ENCODE assay signal across 8 cellular contexts in genomic region chr12:57521475-57522018, GRCh38. TPM values are rescaled to one million over a fixed set of nuclear protein-coding genes. Genes with fewer than 3 reads are reported as not detected.
DNase-seq lines count a peak whose midpoint lies in the region; ATAC-seq, FAIRE-seq and TF ChIP-seq lines count a peak whose summit lies in the region.

No MANE protein-coding gene starts in this region.

- peaks cover 2% of the 10 kb centered on the region for H3K9me1 ChIP-seq in keratinocyte (ENCODE audit: control insufficient read depth, extremely low read depth, insufficient read depth, low read length)

- peak overlapping the region; percentile 92 for H3K27ac Mint-ChIP-seq in GM23338

- in situ Hi-C loops in astrocyte of the spinal cord (cut with HindIII; ENCODE audit: low sequenced_read_pairs) = no loop called here

- H2AFZ ChIP-seq in GM23338 = 0 out of 2 replicates have a peak overlapping the region, but pooled peaks have one; percentile 41
- H2AFZ ChIP-seq in OCI-LY7 (ENCODE audit: low read length) = peak overlapping the region; percentile 54; the same call in 1 of the 2 replicates
- no peak overlapping the region for H2AFZ ChIP-seq in keratinocyte (ENCODE audit: control insufficient read depth, low read length)

- dilution Hi-C loops in keratinocyte (cut with MboI; ENCODE audit: extremely low pct_ligation_motif_present, low sequenced_read_pairs) = no loop called here

- BruUV-seq in OCI-LY7 (replicated peaks; lab: Mats Ljungman, UMichigan) = no TSS peak

- peak overlapping the region; percentile 86 for H3K4me2 ChIP-seq in GM23338
- H3K4me2 ChIP-seq in OCI-LY7 (ENCODE audit: low read length) = peak overlapping the region; percentile 94
- H3K4me2 ChIP-seq in keratinocyte (ENCODE audit: control insufficient read depth, extremely low read depth, insufficient read depth, low read depth, low read length) = peak overlapping the region; percentile 69

- H3K4me3 ChIP-seq in GM23338 (peak overlapping the region; percentile 82), OCI-LY7 (ENCODE audit: low read depth, low read length, poor library complexity, severe bottlenecking) (peak overlapping the region; percentile 83), astrocyte of the spinal cord (ENCODE audit: low read depth, low read length) (no peak overlapping the region), keratinocyte (ENCODE audit: control insufficient read depth in 2 of 3, extremely low read depth in 1 of 3, insufficient read depth in 2 of 3, low read depth in 1 of 3, low read length in 3 of 3) (peak overlapping the region in 1 of 3 experiments; percentile 12), spleen (peak overlapping the region in 6 of 8 donors; percentile 60 to 89 (median 74))

- H3K79me2 ChIP-seq in GM23338 (replicated peaks; ENCODE audit: insufficient read depth) = peaks cover 33% of the 10 kb centered on the region
- H3K79me2 ChIP-seq in OCI-LY7 (ENCODE audit: insufficient read depth, low read depth, low read length) = peaks cover 44% of the 10 kb centered on the region
- peaks cover 45% of the 10 kb centered on the region for H3K79me2 ChIP-seq in keratinocyte (ENCODE audit: control insufficient read depth, insufficient read depth, low read length)

- POLR2A ChIA-PET in OCI-LY7 (lab: Charles Lee) = interaction anchor here (0.7 to 1.2 kb wide), 3 partner anchors 26 to 110 kb away, joined by 3 to 5 read pairs (median 4); partner anchors contain the start of genes ARHGAP9 and DCTN2

- H4K20me1 ChIP-seq in GM23338 (replicated peaks; ENCODE audit: insufficient read depth) (peaks cover 37% of the 10 kb centered on the region), OCI-LY7 (ENCODE audit: insufficient read depth, low read length) (peaks cover 22% of the 10 kb centered on the region), keratinocyte (ENCODE audit: control insufficient read depth, extremely low read depth, insufficient read depth, low read length) (peaks cover 17% of the 10 kb centered on the region)

- H3K9me3 ChIP-seq in OCI-LY7 (ENCODE audit: low read length) (no peaks in the 10 kb centered on the region), keratinocyte (ENCODE audit: control insufficient read depth, low read depth, low read length) (no peaks in the 10 kb centered on the region), spleen (no peaks in the 10 kb centered on the region)

- H3F3A ChIP-seq in GM23338 (replicated peaks; ENCODE audit: low read depth) = peaks cover 60% of the 10 kb centered on the region

- intact Hi-C loops in OCI-LY7 (cut with micrococcal nuclease; ENCODE audit: unreplicated experiment) (loop anchor here (2.0 to 5.0 kb wide), 4 partner anchors 25 to 281 kb away; partner anchors contain the start of genes CDK4, DCTN2 and PIP4K2C), spleen (cut with DNase I; ENCODE audit: low total_unique reads) (no loop called here)

- H3K9me2 ChIP-seq in GM23338 (ENCODE audit: insufficient read depth) (no peaks in the 10 kb centered on the region), OCI-LY7 (ENCODE audit: insufficient read depth, low read length) (no peaks in the 10 kb centered on the region)

- peak overlapping the region; percentile 83 for H3K4me3 Mint-ChIP-seq in GM23338

- ATAC-seq in GM23338 = peak; percentile 7; the same call in 2 of the 3 replicates

- CTCF ChIA-PET in OCI-LY7 (lab: Charles Lee; ENCODE audit: unreplicated experiment) = interaction anchor here (0.6 kb wide), 2 partner anchors 66 to 520 kb away, joined by 3 to 8 read pairs; partner anchors contain the start of gene INHBE

- peaks cover 43% of the 10 kb centered on the region for H3K4me1 ChIP-seq in GM23338 (ENCODE audit: insufficient read depth)
- peaks cover 52% of the 10 kb centered on the region for H3K4me1 ChIP-seq in OCI-LY7 (ENCODE audit: insufficient read depth, low read length, poor library complexity, severe bottlenecking)
- peaks cover 36% of the 10 kb centered on the region for H3K4me1 ChIP-seq in keratinocyte (ENCODE audit: control insufficient read depth, extremely low read depth, insufficient read depth, low read length)
- peaks cover 47 to 87% (median 74%) of the 10 kb centered on the region in 6 donors for H3K4me1 ChIP-seq in spleen

- TF ChIP-seq POLR2A in spleen (IDR thresholded peaks at IDR 0.05) = no peak

- no peaks in the 10 kb centered on the region; the same call in 2 of the 3 replicates for H3K9me3 Mint-ChIP-seq in GM23338

- H3K27me3 ChIP-seq in GM23338 (ENCODE audit: insufficient read depth) (no peaks in the 10 kb centered on the region), keratinocyte (ENCODE audit: control insufficient read depth, extremely low read depth, insufficient read depth, low read length) (no peaks in the 10 kb centered on the region), spleen (replicated peaks in 1 of 7) (no peaks in the 10 kb centered on the region)

- peaks cover 13% of the 10 kb centered on the region for H3K36me3 ChIP-seq in GM23338 (ENCODE audit: insufficient read depth)
- peaks cover 60% of the 10 kb centered on the region for H3K36me3 ChIP-seq in OCI-LY7 (ENCODE audit: insufficient read depth, low read length)
- H3K36me3 ChIP-seq in keratinocyte (ENCODE audit: control insufficient read depth in 2 of 2, extremely low read depth in 1 of 2, insufficient read depth in 2 of 2, low read length in 2 of 2) = peaks cover 27 to 40% of the 10 kb centered on the region in 2 experiments
- peaks cover 0 to 51% (median 40%) of the 10 kb centered on the region in 6 donors for H3K36me3 ChIP-seq in spleen

- peak overlapping the region; percentile 46 for H3K9ac ChIP-seq in keratinocyte (ENCODE audit: control insufficient read depth, extremely low read depth, insufficient read depth, low read length)

- H3K36me3 Mint-ChIP-seq in GM23338 (ENCODE audit: low read depth) = peaks cover 38% of the 10 kb centered on the region

- H3K27ac ChIP-seq in GM23338 (ENCODE audit: low read depth) (peak overlapping the region; percentile 70; the same call in 1 of the 2 replicates), OCI-LY7 (ENCODE audit: low read depth, low read length, poor library complexity, severe bottlenecking) (peak overlapping the region; percentile 97), keratinocyte (ENCODE audit: control insufficient read depth, insufficient read depth, low read length) (peak overlapping the region; percentile 92), spleen (peak overlapping the region; percentile 98 to 100 (median 99))

- H3K27me3 Mint-ChIP-seq in GM23338 (ENCODE audit: insufficient read depth, low read depth, poor library complexity) = peaks cover 45% of the 10 kb centered on the region

- FAIRE-seq in keratinocyte (lab: Jason Lieb, UNC) = no peak

- WGBS in spleen, 5 donors = 53 to 63% (median 55%) methylated on average over 20 of the region's 20 CpGs

- peaks cover 56% of the 10 kb centered on the region for H3K4me1 Mint-ChIP-seq in GM23338

- DNase-seq in GM23338 (ENCODE audit: low spot score) = peak; percentile 65
- DNase-seq in OCI-LY7 (ENCODE audit: low spot score) = no peak
- peak; percentile 58 for DNase-seq in astrocyte of the spinal cord (ENCODE audit: low read depth, low spot score)
- DNase-seq in keratinocyte (ENCODE audit: low read depth, low spot score) = no peak
- peak; percentile 88 for DNase-seq in spleen
- no peak for DNase-seq in effector CD8-positive, alpha-beta T cell (lab: John Stamatoyannopoulos, UW)
- DNase-seq in activated gamma-delta T cell treated with Interleukin-2 at 50 U/mL for 16 hours = no peak
- DNase-seq in NCI-H2107 (lab: John Stamatoyannopoulos, UW) = no peak

- TF ChIP-seq CTCF in GM23338 (conservative IDR thresholded peaks at IDR 0.05; ENCODE audit: low read depth in 2 of 2) (peak; percentile 19 to 41; a peak in 2 of 4 replicates), OCI-LY7 (conservative IDR thresholded peaks at IDR 0.05; ENCODE audit: low read length) (peak; percentile 51; the same call in 1 of the 2 replicates), astrocyte of the spinal cord (IDR thresholded peaks at IDR 0.05; ENCODE audit: low read depth, low read length) (no peak), keratinocyte (optimal IDR thresholded peaks at IDR 0.05 in 1 of 3, IDR thresholded peaks at IDR 0.05 in 1 of 3, conservative IDR thresholded peaks at IDR 0.05 in 1 of 3; ENCODE audit: extremely low read depth in 1 of 3, insufficient read depth in 2 of 3, low read length in 3 of 3) (no peak), spleen (IDR thresholded peaks at IDR 0.05 in 8 of 11, conservative IDR thresholded peaks at IDR 0.05 in 3 of 11) (no peak)

RNA-seq across cellular contexts. Expression of gene MBD6, which starts 1.1 kb away (rescaled TPM):
- total RNA-seq in GM23338 (2014; rRNA removed; shearing (Covaris generic)) = 12.5 and 16.9 TPM in 2 replicates
- polyA plus RNA-seq in GM23338 (2016; fragmentation: Nextera tagmentation; extraction: Ambion mirVana) (17.1 and 18.3 TPM in 2 replicates), keratinocyte (1.8 to 5.4 TPM (median 2.2 TPM) in 3 replicates), spleen (10 to 100 TPM; 14.8 to 65.0 (median 61.2) TPM)
- 21.8 and 23.9 TPM in 2 replicates for total RNA-seq in OCI-LY7 (2014; rRNA removed; shearing (Covaris generic))
- total RNA-seq in OCI-LY7 (2022) (110 and 112 TPM in 2 replicates), spleen (100 to 1,000 TPM in 4 of 7 donors, 10 to 100 TPM in 3; 52.9 to 171 (median 110) TPM)
- 5.5 TPM for polyA plus RNA-seq in keratinocyte (2011; ENCODE audit: low read depth)
- 2.0 and 3.6 TPM in 2 replicates for polyA plus RNA-seq in keratinocyte (2011; cell fraction: cytosol; rRNA removed)
- polyA plus RNA-seq in keratinocyte (2011; cell fraction: nucleus; rRNA removed) = 11.4 and 15.7 TPM in 2 replicates
- polyA plus RNA-seq in keratinocyte (2012; ENCODE audit: low replicate concordance) = 13.9 and 24.5 TPM in 2 replicates
- polyA minus RNA-seq in keratinocyte = 4.8 to 14.5 TPM (median 5.4 TPM) in 3 replicates
- 11.1 TPM for polyA minus RNA-seq in keratinocyte (2011; cell fraction: cytosol; rRNA and poly(A)+ RNA removed)
- polyA minus RNA-seq in keratinocyte (2011; cell fraction: nucleus; rRNA and poly(A)+ RNA removed) = 5.8 and 6.7 TPM in 2 replicates

RNA-seq across cellular contexts. Expression of gene DDIT3, which starts 1.2 kb away (rescaled TPM):
- total RNA-seq in GM23338 (2014; rRNA removed; shearing (Covaris generic)) = 3.9 and 4.1 TPM in 2 replicates
- polyA plus RNA-seq in GM23338 (2016; fragmentation: Nextera tagmentation; extraction: Ambion mirVana) (11.7 and 12.5 TPM in 2 replicates), keratinocyte (7.8 to 25.6 TPM (median 23.6 TPM) in 3 replicates), spleen (10 to 100 TPM; 39.8 to 43.9 (median 43.4) TPM)
- 42.7 and 43.7 TPM in 2 replicates for total RNA-seq in OCI-LY7 (2014; rRNA removed; shearing (Covaris generic))
- total RNA-seq in OCI-LY7 (2022) (32.3 and 34.5 TPM in 2 replicates), spleen (10 to 100 TPM; 18.0 to 27.7 (median 21.6) TPM)
- polyA plus RNA-seq in keratinocyte (2011; ENCODE audit: low read depth) = 50.2 TPM
- 11.4 and 13.0 TPM in 2 replicates for polyA plus RNA-seq in keratinocyte (2011; cell fraction: cytosol; rRNA removed)
- polyA plus RNA-seq in keratinocyte (2011; cell fraction: nucleus; rRNA removed) = 38.4 and 40.9 TPM in 2 replicates
- 5.9 and 87.6 TPM in 2 replicates for polyA plus RNA-seq in keratinocyte (2012; ENCODE audit: low replicate concordance)
- polyA minus RNA-seq in keratinocyte = 1.8 to 9.1 TPM (median 3.2 TPM) in 3 replicates
- 3.8 TPM for polyA minus RNA-seq in keratinocyte (2011; cell fraction: cytosol; rRNA and poly(A)+ RNA removed)
- polyA minus RNA-seq in keratinocyte (2011; cell fraction: nucleus; rRNA and poly(A)+ RNA removed) = 6.5 and 14.2 TPM in 2 replicates

RNA-seq across cellular contexts. Expression of gene DCTN2, which starts 25.4 kb away (rescaled TPM):
- 134 and 157 TPM in 2 replicates for total RNA-seq in GM23338 (2014; rRNA removed; shearing (Covaris generic))
- polyA plus RNA-seq in GM23338 (2016; fragmentation: Nextera tagmentation; extraction: Ambion mirVana) (56.1 and 62.3 TPM in 2 replicates), keratinocyte (109 to 158 TPM (median 132 TPM) in 3 replicates), spleen (10 to 100 TPM; 53.3 to 67.3 (median 66.8) TPM)
- 61.8 and 68.4 TPM in 2 replicates for total RNA-seq in OCI-LY7 (2014; rRNA removed; shearing (Covaris generic))
- total RNA-seq in OCI-LY7 (2022) (97.2 and 98.9 TPM in 2 replicates), spleen (100 to 1,000 TPM in 4 of 7 donors, 10 to 100 TPM in 3; 68.5 to 152 (median 101) TPM)
- 330 TPM for polyA plus RNA-seq in keratinocyte (2011; ENCODE audit: low read depth)
- polyA plus RNA-seq in keratinocyte (2011; cell fraction: cytosol; rRNA removed) = 110 and 143 TPM in 2 replicates
- 114 and 116 TPM in 2 replicates for polyA plus RNA-seq in keratinocyte (2011; cell fraction: nucleus; rRNA removed)
- 126 and 140 TPM in 2 replicates for polyA plus RNA-seq in keratinocyte (2012; ENCODE audit: low replicate concordance)
- 96.0 to 116 TPM (median 99.6 TPM) in 3 replicates for polyA minus RNA-seq in keratinocyte
- 131 TPM for polyA minus RNA-seq in keratinocyte (2011; cell fraction: cytosol; rRNA and poly(A)+ RNA removed)
- 58.8 and 71.0 TPM in 2 replicates for polyA minus RNA-seq in keratinocyte (2011; cell fraction: nucleus; rRNA and poly(A)+ RNA removed)

RNA-seq across cellular contexts. Expression of gene KIF5A, which starts 28.3 kb away (rescaled TPM):
- total RNA-seq in GM23338 (2014; rRNA removed; shearing (Covaris generic)) = 16.5 and 21.3 TPM in 2 replicates
- 9.1 and 11.1 TPM in 2 replicates for polyA plus RNA-seq in GM23338 (2016; fragmentation: Nextera tagmentation; extraction: Ambion mirVana)
- total RNA-seq in OCI-LY7 (2014; rRNA removed; shearing (Covaris generic)) = 0.09 and 0.10 TPM in 2 replicates
- total RNA-seq in OCI-LY7 (2022) = 1.2 and 1.6 TPM in 2 replicates
- polyA plus RNA-seq in keratinocyte = 0.01 to 0.10 TPM (median 0.05 TPM) in 3 replicates
- polyA plus RNA-seq in keratinocyte (2011; ENCODE audit: low read depth) = 0.41 TPM
- 0.01 TPM in 1 of 2 replicates, not detected in the other for polyA plus RNA-seq in keratinocyte (2011; cell fraction: cytosol; rRNA removed)
- polyA plus RNA-seq in keratinocyte (2011; cell fraction: nucleus; rRNA removed) = 0.47 and 0.52 TPM in 2 replicates
- 0.02 and 0.18 TPM in 2 replicates for polyA plus RNA-seq in keratinocyte (2012; ENCODE audit: low replicate concordance)
- 0.07 TPM in 2 of 3 replicates, not detected in the other for polyA minus RNA-seq in keratinocyte
- not detected for polyA minus RNA-seq in keratinocyte (2011; cell fraction: cytosol; rRNA and poly(A)+ RNA removed)
- 0.08 and 0.11 TPM in 2 replicates for polyA minus RNA-seq in keratinocyte (2011; cell fraction: nucleus; rRNA and poly(A)+ RNA removed)
- under 1 TPM in 6 of 7 donors, not detected in 1; 0.09 to 0.76 (median 0.32) TPM for total RNA-seq in spleen
- polyA plus RNA-seq in spleen = under 1 TPM; 0.07 to 0.13 (median 0.08) TPM

RNA-seq across cellular contexts. Expression of gene MARS1, which starts 33.7 kb away (rescaled TPM):
- 247 and 266 TPM in 2 replicates for total RNA-seq in GM23338 (2014; rRNA removed; shearing (Covaris generic))
- 351 and 389 TPM in 2 replicates for polyA plus RNA-seq in GM23338 (2016; fragmentation: Nextera tagmentation; extraction: Ambion mirVana)
- total RNA-seq in OCI-LY7 (2014; rRNA removed; shearing (Covaris generic)) = 262 and 272 TPM in 2 replicates
- total RNA-seq in OCI-LY7 (2022) = 461 and 465 TPM in 2 replicates
- polyA plus RNA-seq in keratinocyte = 92.9 to 137 TPM (median 125 TPM) in 3 replicates
- polyA plus RNA-seq in keratinocyte (2011; ENCODE audit: low read depth) = 431 TPM
- 75.5 and 77.5 TPM in 2 replicates for polyA plus RNA-seq in keratinocyte (2011; cell fraction: cytosol; rRNA removed)
- 293 and 319 TPM in 2 replicates for polyA plus RNA-seq in keratinocyte (2011; cell fraction: nucleus; rRNA removed)
- 156 and 206 TPM in 2 replicates for polyA plus RNA-seq in keratinocyte (2012; ENCODE audit: low replicate concordance)
- 137 to 250 TPM (median 138 TPM) in 3 replicates for polyA minus RNA-seq in keratinocyte
- polyA minus RNA-seq in keratinocyte (2011; cell fraction: cytosol; rRNA and poly(A)+ RNA removed) = 118 TPM
- polyA minus RNA-seq in keratinocyte (2011; cell fraction: nucleus; rRNA and poly(A)+ RNA removed) = 95.4 and 107 TPM in 2 replicates
- total RNA-seq in spleen = 100 to 1,000 TPM in 4 of 7 donors, 10 to 100 TPM in 3; 72.4 to 186 (median 146) TPM
- 100 to 1,000 TPM in 1 of 3 donors, 10 to 100 TPM in 2; 67.4 to 104 (median 89.2) TPM for polyA plus RNA-seq in spleen

Comparison
In these comparisons a context has a peak if more than half of its experiments do, and no peak if none do; other contexts are left out.
1. DNase-seq: peak in GM23338 (single experiment), astrocyte of the spinal cord (single experiment) and spleen (single experiment); none in OCI-LY7 (single experiment), keratinocyte (single experiment), effector CD8-positive, alpha-beta T cell (single experiment), activated gamma-delta T cell treated with Interleukin-2 at 50 U/mL for 16 hours (single experiment) and NCI-H2107 (single experiment).
2. CTCF ChIP-seq: peak in GM23338 (2 of 2) and OCI-LY7 (single experiment); none in astrocyte of the spinal cord (single experiment), keratinocyte (0 of 3) and spleen (0 of 11).
3. Peak in every context shown above with its lines, with median percentiles within 50 percentile points of each other: H3K27ac ChIP-seq and H3K4me2 ChIP-seq.